In the genomic region with DNA sequence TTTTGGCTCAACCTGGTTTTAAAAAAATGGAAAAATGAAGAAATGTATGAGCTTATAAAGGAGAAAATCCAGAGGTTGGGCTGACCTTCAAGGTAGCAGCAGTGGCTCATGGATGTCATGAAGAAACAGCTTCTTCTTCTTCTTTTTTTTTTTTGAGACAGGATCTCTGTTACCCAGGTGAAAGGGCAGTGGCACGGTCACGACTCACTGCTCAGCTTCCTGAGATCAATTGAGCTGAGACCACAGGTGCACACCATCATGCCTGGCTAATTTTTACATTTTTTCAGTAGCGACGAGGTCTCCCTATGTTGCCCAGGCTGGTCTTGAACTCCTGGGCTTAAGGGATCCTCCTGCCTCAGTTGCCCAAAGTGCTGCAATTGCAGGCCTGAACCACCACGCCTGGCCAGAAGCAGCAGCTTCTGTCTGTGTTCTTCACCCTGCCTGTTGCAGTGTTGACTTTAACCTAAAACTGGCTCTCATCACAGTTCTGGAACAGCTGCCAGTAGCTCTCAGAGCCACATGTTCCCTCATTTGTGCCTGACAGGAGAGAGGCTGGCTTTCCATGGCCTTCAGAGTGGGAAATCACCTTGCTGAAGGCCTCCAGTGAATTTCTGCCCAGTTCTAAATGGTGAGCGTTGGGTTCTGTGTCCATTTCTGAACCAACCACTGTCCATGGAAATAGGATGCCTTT, we compare ENCODE assay signal across 13 cellular contexts.
A peak's percentile ranks its signal among the peaks of the same experiment; 100 is the strongest.
DNase-seq lines count a peak whose midpoint lies in the region; ATAC-seq and TF ChIP-seq lines count a peak whose summit lies in the region.
"Had no signal": no experiment of that assay in that cellular context is flagged by ENCODE, and none has a peak within 500 bp of the region (broad histone marks: within the 10 kb centered on the region; RNA-seq: fewer than 3 reads in every experiment).

No MANE protein-coding gene starts in this region.

- H3K9me3 Mint-ChIP-seq in activated CD8-positive, alpha-beta T cell treated with anti-CD3 and anti-CD28 coated beads, Interleukin-2, amount 10 ng/mL, durations not matched to agents 7 days and 5 days (ENCODE audit: insufficient read depth): no peaks in the 10 kb centered on the region
- H3K9me3 Mint-ChIP-seq: activated T-helper 2 cell treated with anti-CD3 and anti-CD28 coated beads, Interferon-gamma antibody, Interleukin-2, Interleukin-4, amounts not matched to agents 10 μg/mL and 5 μg/mL and 100 μg/mL, durations not matched to agents 14 hours and 24 hours and 36 hours; central memory CD8-positive, alpha-beta T cell; naive thymus-derived CD8-positive, alpha-beta T cell had no signal

- TF ChIP-seq CTCF in GM06990 (IDR thresholded peaks at IDR 0.05; ENCODE audit: insufficient read depth, low read length, poor library complexity, severe bottlenecking): no peak

- POLR2A ChIA-PET in activated CD8-positive, alpha-beta T cell treated with anti-CD3 and anti-CD28 coated beads, Interleukin-2, amount 10 ng/mL, durations not matched to agents 7 days and 5 days (lab: Charles Lee): no interaction called here
- POLR2A ChIA-PET in HEK293T (lab: Yijun Ruan, JAX): no interaction called here

- no peaks in the 10 kb centered on the region for H3K36me3 ChIP-seq in GM06990 (ENCODE audit: control insufficient read depth, insufficient read depth, low read length)

- no peak overlapping the region for H3K27ac Mint-ChIP-seq in activated CD8-positive, alpha-beta T cell treated with anti-CD3 and anti-CD28 coated beads, Interleukin-2, amount 10 ng/mL, durations not matched to agents 7 days and 5 days
- H3K27ac Mint-ChIP-seq: activated T-helper 2 cell treated with anti-CD3 and anti-CD28 coated beads, Interferon-gamma antibody, Interleukin-2, Interleukin-4, amounts not matched to agents 10 μg/mL and 5 μg/mL and 100 μg/mL, durations not matched to agents 14 hours and 24 hours and 36 hours; naive thymus-derived CD8-positive, alpha-beta T cell had no signal

- H3K4me3 Mint-ChIP-seq in activated CD8-positive, alpha-beta T cell treated with anti-CD3 and anti-CD28 coated beads, Interleukin-2, amount 10 ng/mL, durations not matched to agents 7 days and 5 days: no peak overlapping the region
- H3K4me3 Mint-ChIP-seq: central memory CD8-positive, alpha-beta T cell; naive thymus-derived CD8-positive, alpha-beta T cell had no signal

- H3K36me3 Mint-ChIP-seq in activated CD8-positive, alpha-beta T cell treated with anti-CD3 and anti-CD28 coated beads, Interleukin-2, amount 10 ng/mL, durations not matched to agents 7 days and 5 days (ENCODE audit: low read depth): peaks cover 11% of the 10 kb centered on the region
- H3K36me3 Mint-ChIP-seq: naive thymus-derived CD8-positive, alpha-beta T cell had no signal

- CTCF ChIA-PET in activated CD8-positive, alpha-beta T cell treated with anti-CD3 and anti-CD28 coated beads, Interleukin-2, amount 10 ng/mL, durations not matched to agents 7 days and 5 days (lab: Charles Lee): interaction anchor here (1.0 to 1.2 kb wide), 3 partner anchors 10 to 118 kb away, joined by 3 to 5 read pairs (median 4); partner anchors contain the start of gene PFKFB3
- CTCF ChIA-PET in HEK293T (lab: Yijun Ruan, JAX): no interaction called here

- H3K27me3 ChIP-seq in GM06990 (replicated peaks; ENCODE audit: control insufficient read depth, insufficient read depth, low read length): peaks cover 2% of the 10 kb centered on the region; the same call in 1 of the 2 replicates

- ATAC-seq in GM19372 (IDR thresholded peaks at IDR 0.05; ENCODE audit: low read depth, unreplicated experiment) (peak; percentile 59), HG03039 (IDR thresholded peaks at IDR 0.05; ENCODE audit: unreplicated experiment) (peak; percentile 56)
- ATAC-seq in activated CD8-positive, alpha-beta T cell treated with anti-CD3 and anti-CD28 coated beads, Interleukin-2, amount 10 ng/mL, durations not matched to agents 7 days and 5 days: no peak

- no peaks in the 10 kb centered on the region for H3K27me3 Mint-ChIP-seq in activated CD8-positive, alpha-beta T cell treated with anti-CD3 and anti-CD28 coated beads, Interleukin-2, amount 10 ng/mL, durations not matched to agents 7 days and 5 days (ENCODE audit: low read depth)
- H3K27me3 Mint-ChIP-seq: central memory CD8-positive, alpha-beta T cell; naive thymus-derived CD8-positive, alpha-beta T cell had no signal

- peak; percentile 34 for DNase-seq in GM06990 (ENCODE audit: extremely low read depth, insufficient read length)
- peak; percentile 33 for DNase-seq in activated CD8-positive, alpha-beta T cell treated with anti-CD3 and anti-CD28 coated beads, Interleukin-2, amount 10 ng/mL, durations not matched to agents 7 days and 5 days
- DNase-seq in NCI-H446 treated with DMSO at 0.1 percent for 48 hours (lab: John Stamatoyannopoulos, UW): no peak
- no peak for DNase-seq in T-helper 9 cell
- DNase-seq in HEK293T (ENCODE audit: extremely low spot score): no peak
- DNase-seq in NCI-H1092 (lab: John Stamatoyannopoulos, UW): no peak
- DNase-seq: naive thymus-derived CD8-positive, alpha-beta T cell; NCI-H226 had no signal

- H3K4me1 Mint-ChIP-seq in activated CD8-positive, alpha-beta T cell treated with anti-CD3 and anti-CD28 coated beads, Interleukin-2, amount 10 ng/mL, durations not matched to agents 7 days and 5 days (ENCODE audit: low read depth): peaks cover 11% of the 10 kb centered on the region
- H3K4me1 Mint-ChIP-seq: central memory CD8-positive, alpha-beta T cell had no signal

- H3K4me3 ChIP-seq in GM06990 (replicated peaks; ENCODE audit: low read depth, low read length): no peak overlapping the region
- H3K4me3 ChIP-seq: skin epidermis had no signal

TF ChIP-seq in HEK293T, 16 proteins besides CTCF, POLR2A, EP300 and RAD21:
- TF ChIP-seq ZNF384 (IDR thresholded peaks at IDR 0.05) (no peak), TARDBP (IDR thresholded peaks at IDR 0.05) (no peak)
TF ChIP-seq in HEK293T: peak in this region for 0.

Comparison
In these comparisons a context has a peak if more than half of its experiments do, and no peak if none do; other contexts are left out.
1. DNase-seq: peak in GM06990 (single experiment) and activated CD8-positive, alpha-beta T cell treated with anti-CD3 and anti-CD28 coated beads, Interleukin-2, amount 10 ng/mL, durations not matched to agents 7 days and 5 days (single experiment); none in NCI-H446 treated with DMSO at 0.1 percent for 48 hours (single experiment), T-helper 9 cell (single experiment), HEK293T (single experiment) and NCI-H1092 (single experiment).